In genomic region chr1:3141836-3142235, GRCh38 we compare ENCODE assay signal across 32 cellular contexts.
"Had no signal": no experiment of that assay in that cellular context is flagged by ENCODE, and none has a peak within 500 bp of the region (broad histone marks: within the 10 kb centered on the region; RNA-seq: fewer than 3 reads in every experiment).

No MANE protein-coding gene starts in this region.

- DNase-seq: activated CD4-positive, alpha-beta memory T cell treated with anti-CD3 and anti-CD28 coated beads for 36 hours; activated CD4-positive, alpha-beta T cell treated with anti-CD3 and anti-CD28 coated beads for 36 hours; activated CD4-positive, alpha-beta T cell treated with anti-CD3 and anti-CD28 coated beads, Interleukin-2, amount 10 ng/mL, durations not matched to agents 24 days and 14 days; activated CD4-positive, CD25-positive, alpha-beta regulatory T cell; activated CD4-positive, CD25-positive, alpha-beta regulatory T cell treated with anti-CD3 and anti-CD28 coated beads, Interleukin-2, amount 50 U/mL, for 72 hours; activated CD8-positive, alpha-beta memory T cell treated with anti-CD3 and anti-CD28 coated beads, Interleukin-2, amount 10 ng/mL, durations not matched to agents 7 days and 5 days; activated CD8-positive, alpha-beta memory T cell treated with anti-CD3 and anti-CD28 coated beads, Interleukin-2, amount 50 U/mL, for 4 hours; activated CD8-positive, alpha-beta T cell treated with anti-CD3 and anti-CD28 coated beads, Interleukin-2, amount 10 ng/mL, durations not matched to agents 7 days and 5 days; activated effector memory CD4-positive, alpha-beta T cell treated with anti-CD3 and anti-CD28 coated beads, Interleukin-2, amount 50 U/mL, for 16 hours; activated naive CD4-positive, alpha-beta T cell treated with anti-CD3 and anti-CD28 coated beads for 36 hours; activated naive CD8-positive, alpha-beta T cell treated with anti-CD3 and anti-CD28 coated beads for 36 hours; activated naive CD8-positive, alpha-beta T cell treated with anti-CD3 and anti-CD28 coated beads, Interleukin-2, amount 50 U/mL, for 24 hours; activated T-cell treated with anti-CD3 and anti-CD28 coated beads, Interleukin-2, amount 50 U/mL, for 1 hour; activated T-cell treated with anti-CD3 and anti-CD28 coated beads, Interleukin-2, amount 50 U/mL, for 48 hours; adrenal gland; amygdala; aorta; brain microvascular endothelial cell; cortex of kidney; dermis blood vessel endothelial cell; effector CD4-positive, alpha-beta T cell; effector memory CD8-positive, alpha-beta T cell; erythroblast; foreskin keratinocyte; gastrocnemius medialis; glutamatergic neuron; T-helper 2 cell had no signal

- H3K9me3 ChIP-seq: adrenal gland, esophagus muscularis mucosa, gastrocnemius medialis had no signal

- H3K4me1 ChIP-seq: foreskin keratinocyte, gastrocnemius medialis had no signal

- H3K36me3 ChIP-seq: adrenal gland, brain microvascular endothelial cell, esophagus muscularis mucosa, gastrocnemius medialis had no signal

- H3K27me3 Mint-ChIP-seq: activated CD4-positive, alpha-beta T cell treated with anti-CD3 and anti-CD28 coated beads for 36 hours; activated CD4-positive, alpha-beta T cell treated with anti-CD3 and anti-CD28 coated beads, Interleukin-2, amount 10 ng/mL, durations not matched to agents 24 days and 14 days; activated CD8-positive, alpha-beta memory T cell treated with anti-CD3 and anti-CD28 coated beads, Interleukin-2, amount 10 ng/mL, durations not matched to agents 7 days and 5 days; activated naive CD4-positive, alpha-beta T cell treated with anti-CD3 and anti-CD28 coated beads, Interleukin-2, amount 50 U/mL, for 24 hours; activated naive CD8-positive, alpha-beta T cell treated with anti-CD3 and anti-CD28 coated beads for 36 hours; activated naive CD8-positive, alpha-beta T cell treated with anti-CD3 and anti-CD28 coated beads, Interleukin-2, amount 50 U/mL, for 24 hours; effector memory CD8-positive, alpha-beta T cell had no signal

- H3K4me3 Mint-ChIP-seq: activated CD4-positive, alpha-beta memory T cell treated with anti-CD3 and anti-CD28 coated beads for 36 hours; activated CD4-positive, alpha-beta T cell treated with anti-CD3 and anti-CD28 coated beads for 36 hours; activated CD4-positive, alpha-beta T cell treated with anti-CD3 and anti-CD28 coated beads, Interleukin-2, amount 10 ng/mL, durations not matched to agents 24 days and 14 days; activated CD8-positive, alpha-beta memory T cell treated with anti-CD3 and anti-CD28 coated beads, Interleukin-2, amount 10 ng/mL, durations not matched to agents 7 days and 5 days; activated CD8-positive, alpha-beta T cell treated with anti-CD3 and anti-CD28 coated beads, Interleukin-2, amount 10 ng/mL, durations not matched to agents 7 days and 5 days; activated naive CD4-positive, alpha-beta T cell treated with anti-CD3 and anti-CD28 coated beads for 36 hours; activated naive CD4-positive, alpha-beta T cell treated with anti-CD3 and anti-CD28 coated beads, Interleukin-2, amount 50 U/mL, for 24 hours; activated naive CD8-positive, alpha-beta T cell treated with anti-CD3 and anti-CD28 coated beads for 36 hours; activated naive CD8-positive, alpha-beta T cell treated with anti-CD3 and anti-CD28 coated beads, Interleukin-2, amount 50 U/mL, for 24 hours; activated T-helper 1 cell treated with anti-CD3 and anti-CD28 coated beads, Interleukin-12 subunit alpha, Interleukin-12 subunit beta, Interleukin-2, Interleukin-4 antibody, amounts not matched to agents 30 ng/mL and 10 ng/mL and 1 ng/mL, durations not matched to agents 14 hours and 24 hours and 36 hours; central memory CD8-positive, alpha-beta T cell; effector memory CD8-positive, alpha-beta T cell had no signal

- H3K36me3 Mint-ChIP-seq: activated CD4-positive, alpha-beta memory T cell treated with anti-CD3 and anti-CD28 coated beads for 36 hours; activated CD8-positive, alpha-beta memory T cell treated with anti-CD3 and anti-CD28 coated beads, Interleukin-2, amount 10 ng/mL, durations not matched to agents 7 days and 5 days; activated naive CD4-positive, alpha-beta T cell treated with anti-CD3 and anti-CD28 coated beads, Interleukin-2, amount 50 U/mL, for 24 hours; activated naive CD8-positive, alpha-beta T cell treated with anti-CD3 and anti-CD28 coated beads for 36 hours had no signal

- H3K27ac ChIP-seq: adrenal gland, brain microvascular endothelial cell, esophagus muscularis mucosa, foreskin keratinocyte, gastrocnemius medialis had no signal

- H3K27me3 ChIP-seq: foreskin keratinocyte had no signal

- H3K27ac Mint-ChIP-seq: activated CD4-positive, alpha-beta memory T cell treated with anti-CD3 and anti-CD28 coated beads for 36 hours; activated CD4-positive, alpha-beta T cell treated with anti-CD3 and anti-CD28 coated beads for 36 hours; activated CD4-positive, alpha-beta T cell treated with anti-CD3 and anti-CD28 coated beads, Interleukin-2, amount 10 ng/mL, durations not matched to agents 24 days and 14 days; activated CD8-positive, alpha-beta memory T cell treated with anti-CD3 and anti-CD28 coated beads, Interleukin-2, amount 10 ng/mL, durations not matched to agents 7 days and 5 days; activated CD8-positive, alpha-beta T cell treated with anti-CD3 and anti-CD28 coated beads, Interleukin-2, amount 10 ng/mL, durations not matched to agents 7 days and 5 days; activated naive CD4-positive, alpha-beta T cell treated with anti-CD3 and anti-CD28 coated beads for 36 hours; activated naive CD4-positive, alpha-beta T cell treated with anti-CD3 and anti-CD28 coated beads, Interleukin-2, amount 50 U/mL, for 24 hours; activated naive CD8-positive, alpha-beta T cell treated with anti-CD3 and anti-CD28 coated beads for 36 hours; activated naive CD8-positive, alpha-beta T cell treated with anti-CD3 and anti-CD28 coated beads, Interleukin-2, amount 50 U/mL, for 24 hours; activated T-helper 1 cell treated with anti-CD3 and anti-CD28 coated beads, Interleukin-12 subunit alpha, Interleukin-12 subunit beta, Interleukin-2, Interleukin-4 antibody, amounts not matched to agents 30 ng/mL and 10 ng/mL and 1 ng/mL, durations not matched to agents 14 hours and 24 hours and 36 hours; activated T-helper 2 cell treated with anti-CD3 and anti-CD28 coated beads, Interferon-gamma antibody, Interleukin-2, Interleukin-4, amounts not matched to agents 10 μg/mL and 5 μg/mL and 100 μg/mL, durations not matched to agents 14 hours and 24 hours and 36 hours; effector memory CD8-positive, alpha-beta T cell had no signal

- H3K4me3 ChIP-seq: adrenal gland, esophagus muscularis mucosa, gastrocnemius medialis had no signal

- H3K4me1 Mint-ChIP-seq: activated CD4-positive, alpha-beta T cell treated with anti-CD3 and anti-CD28 coated beads for 36 hours; activated CD4-positive, alpha-beta T cell treated with anti-CD3 and anti-CD28 coated beads, Interleukin-2, amount 10 ng/mL, durations not matched to agents 24 days and 14 days; activated CD8-positive, alpha-beta memory T cell treated with anti-CD3 and anti-CD28 coated beads, Interleukin-2, amount 10 ng/mL, durations not matched to agents 7 days and 5 days; activated naive CD4-positive, alpha-beta T cell treated with anti-CD3 and anti-CD28 coated beads, Interleukin-2, amount 50 U/mL, for 24 hours; activated naive CD8-positive, alpha-beta T cell treated with anti-CD3 and anti-CD28 coated beads for 36 hours; activated naive CD8-positive, alpha-beta T cell treated with anti-CD3 and anti-CD28 coated beads, Interleukin-2, amount 50 U/mL, for 24 hours; central memory CD8-positive, alpha-beta T cell had no signal

- H3K9me3 Mint-ChIP-seq: activated CD4-positive, alpha-beta T cell treated with anti-CD3 and anti-CD28 coated beads, Interleukin-2, amount 10 ng/mL, durations not matched to agents 24 days and 14 days; activated naive CD4-positive, alpha-beta T cell treated with anti-CD3 and anti-CD28 coated beads, Interleukin-2, amount 50 U/mL, for 24 hours; activated naive CD8-positive, alpha-beta T cell treated with anti-CD3 and anti-CD28 coated beads for 36 hours; activated naive CD8-positive, alpha-beta T cell treated with anti-CD3 and anti-CD28 coated beads, Interleukin-2, amount 50 U/mL, for 24 hours; activated T-helper 1 cell treated with anti-CD3 and anti-CD28 coated beads, Interleukin-12 subunit alpha, Interleukin-12 subunit beta, Interleukin-2, Interleukin-4 antibody, amounts not matched to agents 30 ng/mL and 10 ng/mL and 1 ng/mL, durations not matched to agents 14 hours and 24 hours and 36 hours; central memory CD8-positive, alpha-beta T cell had no signal
